ENCODE assay signal across 21 cellular contexts in the genomic region with DNA sequence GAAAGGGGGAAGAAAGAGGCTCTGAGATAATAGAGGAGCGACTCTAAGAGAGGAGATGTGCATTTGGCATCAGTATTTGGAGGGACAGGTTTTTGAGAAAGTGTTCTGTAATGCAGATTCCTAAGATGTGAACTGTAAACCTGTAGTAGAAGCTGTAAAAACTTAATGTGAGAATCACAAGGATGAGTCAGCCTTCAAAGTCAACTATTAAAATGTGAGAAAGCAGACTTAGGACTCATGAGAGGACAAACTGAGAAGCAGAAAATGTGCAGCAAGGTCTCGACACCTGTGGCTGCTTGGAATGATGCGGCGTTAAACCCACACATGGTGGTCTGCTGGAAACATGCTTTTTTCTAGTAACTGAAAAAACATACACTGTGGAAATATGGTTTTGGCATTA. TPM values are rescaled to one million over a fixed set of nuclear protein-coding genes. Genes with fewer than 3 reads are reported as not detected.
DNase-seq lines count a peak whose midpoint lies in the region; ATAC-seq and TF ChIP-seq lines count a peak whose summit lies in the region.
"Had no signal": no experiment of that assay in that cellular context is flagged by ENCODE, and none has a peak within 500 bp of the region (broad histone marks: within the 10 kb centered on the region; RNA-seq: fewer than 3 reads in every experiment).

No MANE protein-coding gene starts in this region.

- peaks cover 9% of the 10 kb centered on the region for H3K79me2 ChIP-seq in PC-3 (ENCODE audit: low read length)

- H3K9me3 ChIP-seq in PC-3 (ENCODE audit: low read length): no peaks in the 10 kb centered on the region
- no peaks in the 10 kb centered on the region for H3K9me3 ChIP-seq in endodermal cell (ENCODE audit: control insufficient read depth, low read length)
- H3K9me3 ChIP-seq in BE2C: no peaks in the 10 kb centered on the region; the same call in 1 of the 2 replicates
- H3K9me3 ChIP-seq: thoracic aorta had no signal

- 91 to 96% methylated on average over 4 of the region's 4 CpGs for WGBS in endodermal cell (ENCODE audit: insufficient coverage in 1 of 2, insufficient read length in 1 of 2), 2 experiments

- intact Hi-C loops in PC-3 (cut with micrococcal nuclease): loop anchor here (2.0 kb wide), 1 partner anchor 36 kb away; the partner anchor contains the start of gene USP13
- intact Hi-C loops in Calu3 (cut with micrococcal nuclease; ENCODE audit: unreplicated experiment): no loop called here

- H3K36me3 Mint-ChIP-seq in activated T-cell treated with anti-CD3 and anti-CD28 coated beads, Interleukin-2, amount 50 U/mL, for 72 hours (ENCODE audit: insufficient read depth in 2 of 2): peaks cover 2% of the 10 kb centered on the region in 2 donors
- H3K36me3 Mint-ChIP-seq in endodermal cell (ENCODE audit: low read depth): peaks cover 44% of the 10 kb centered on the region
- peaks cover 8% of the 10 kb centered on the region for H3K36me3 Mint-ChIP-seq in stimulated activated effector memory CD8-positive, alpha-beta T cell treated with anti-CD3 and anti-CD28 coated beads, Interleukin-12 subunit alpha, Interleukin-12 subunit beta, amount 100 ng/mL, for 72 hours
- H3K36me3 Mint-ChIP-seq in Calu3 (ENCODE audit: insufficient read depth, unreplicated experiment): no peaks in the 10 kb centered on the region

- peak overlapping the region; percentile 14; the same call in 1 of the 2 replicates for H3K4me2 ChIP-seq in PC-3 (ENCODE audit: low read length)

- no peak overlapping the region for H3K4me3 Mint-ChIP-seq in activated T-cell treated with anti-CD3 and anti-CD28 coated beads, Interleukin-2, amount 50 U/mL, for 72 hours
- H3K4me3 Mint-ChIP-seq in endodermal cell: no peak overlapping the region
- no peak overlapping the region for H3K4me3 Mint-ChIP-seq in stimulated activated effector memory CD8-positive, alpha-beta T cell treated with anti-CD3 and anti-CD28 coated beads, Interleukin-12 subunit alpha, Interleukin-12 subunit beta, amount 100 ng/mL, for 72 hours
- no peak overlapping the region for H3K4me3 Mint-ChIP-seq in Calu3 (ENCODE audit: low read depth, unreplicated experiment)
- H3K4me3 Mint-ChIP-seq: H9 had no signal

- no peak overlapping the region for H3K27ac Mint-ChIP-seq in activated T-cell treated with anti-CD3 and anti-CD28 coated beads, Interleukin-2, amount 50 U/mL, for 72 hours
- H3K27ac Mint-ChIP-seq in endodermal cell (no peak overlapping the region), Calu3 (ENCODE audit: unreplicated experiment) (no peak overlapping the region)
- no peak overlapping the region for H3K27ac Mint-ChIP-seq in stimulated activated effector memory CD8-positive, alpha-beta T cell treated with anti-CD3 and anti-CD28 coated beads, Interleukin-12 subunit alpha, Interleukin-12 subunit beta, amount 100 ng/mL, for 72 hours
- H3K27ac Mint-ChIP-seq: H9 had no signal

- H2AFZ ChIP-seq in PC-3 (ENCODE audit: low read length): no peak overlapping the region

- no peak for TF ChIP-seq CTCF in PC-3 (conservative IDR thresholded peaks at IDR 0.05; ENCODE audit: low read depth, low read length)
- TF ChIP-seq CTCF in endodermal cell (conservative IDR thresholded peaks at IDR 0.05): no peak
- no peak for TF ChIP-seq CTCF in Calu3 (IDR thresholded peaks at IDR 0.05; ENCODE audit: unreplicated experiment)
- TF ChIP-seq CTCF in BE2C (IDR thresholded peaks at IDR 0.05; ENCODE audit: low read depth, low read length): no peak

- H3K27ac ChIP-seq in PC-3 (ENCODE audit: low read length) (no peak overlapping the region), endodermal cell (ENCODE audit: low read depth, low read length) (no peak overlapping the region)
- H3K27ac ChIP-seq: foreskin keratinocyte, SK-N-MC, thoracic aorta had no signal

- H3K9me2 ChIP-seq in PC-3 (replicated peaks; ENCODE audit: low read length): no peaks in the 10 kb centered on the region

- H3K9ac ChIP-seq in PC-3 (ENCODE audit: low read length) (no peak overlapping the region), endodermal cell (ENCODE audit: extremely low read depth, low read length, poor library complexity, severe bottlenecking) (no peak overlapping the region)

- no peaks in the 10 kb centered on the region for H3F3A ChIP-seq in PC-3 (ENCODE audit: low read length, unreplicated experiment)

- no peaks in the 10 kb centered on the region for H3K27me3 Mint-ChIP-seq in activated T-cell treated with anti-CD3 and anti-CD28 coated beads, Interleukin-2, amount 50 U/mL, for 72 hours (ENCODE audit: low read depth)
- H3K27me3 Mint-ChIP-seq in endodermal cell (ENCODE audit: insufficient read depth): no peaks in the 10 kb centered on the region
- H3K27me3 Mint-ChIP-seq in Calu3 (ENCODE audit: unreplicated experiment): no peaks in the 10 kb centered on the region

- CTCF ChIA-PET in PC-3 (lab: Charles Lee): interaction anchor here (0.5 kb wide), 1 partner anchor 39 kb away, joined by 6 read pairs; no protein-coding TSS in a partner anchor
- CTCF ChIA-PET in Calu3 (lab: Charles Lee): no interaction called here

- H3K36me3 ChIP-seq in PC-3 (ENCODE audit: low read depth, low read length): no peaks in the 10 kb centered on the region
- H3K36me3 ChIP-seq in endodermal cell (ENCODE audit: control insufficient read depth, insufficient read depth, low read length): peaks cover 11% of the 10 kb centered on the region
- H3K36me3 ChIP-seq in BE2C: peaks cover 20% of the 10 kb centered on the region

- H3K4me3 ChIP-seq in PC-3 (ENCODE audit: low read length) (no peak overlapping the region), endodermal cell (ENCODE audit: low read length) (no peak overlapping the region), BE2C (ENCODE audit: low read depth, low read length) (no peak overlapping the region)
- H3K4me3 ChIP-seq: SK-N-MC, thoracic aorta had no signal

- ATAC-seq in activated T-cell treated with anti-CD3 and anti-CD28 coated beads, Interleukin-2, amount 50 U/mL, for 72 hours (replicated peaks in 1 of 2): peak; percentile 36 to 56
- ATAC-seq in PC-3 (peak; percentile 95), HG03442 (IDR thresholded peaks at IDR 0.05; ENCODE audit: unreplicated experiment) (no peak)
- ATAC-seq in stimulated activated effector memory CD8-positive, alpha-beta T cell treated with anti-CD3 and anti-CD28 coated beads, Interleukin-12 subunit alpha, Interleukin-12 subunit beta, amount 100 ng/mL, for 72 hours: peak; percentile 67
- ATAC-seq: foreskin keratinocyte had no signal

- H3K4me1 Mint-ChIP-seq in activated T-cell treated with anti-CD3 and anti-CD28 coated beads, Interleukin-2, amount 50 U/mL, for 72 hours (ENCODE audit: low read depth): no peaks in the 10 kb centered on the region
- H3K4me1 Mint-ChIP-seq in endodermal cell: no peaks in the 10 kb centered on the region
- no peaks in the 10 kb centered on the region for H3K4me1 Mint-ChIP-seq in stimulated activated effector memory CD8-positive, alpha-beta T cell treated with anti-CD3 and anti-CD28 coated beads, Interleukin-12 subunit alpha, Interleukin-12 subunit beta, amount 100 ng/mL, for 72 hours
- no peaks in the 10 kb centered on the region for H3K4me1 Mint-ChIP-seq in Calu3 (ENCODE audit: low read depth, unreplicated experiment)

- H3K27me3 ChIP-seq in PC-3 (ENCODE audit: low read length): no peaks in the 10 kb centered on the region
- H3K27me3 ChIP-seq in endodermal cell (ENCODE audit: control insufficient read depth, insufficient read depth, low read length, poor library complexity, severe bottlenecking): no peaks in the 10 kb centered on the region
- H3K27me3 ChIP-seq in BE2C: no peaks in the 10 kb centered on the region
- H3K27me3 ChIP-seq: foreskin keratinocyte had no signal

- POLR2A ChIA-PET in PC-3 (lab: Charles Lee; ENCODE audit: unreplicated experiment): no interaction called here

- DNase-seq in activated T-cell treated with anti-CD3 and anti-CD28 coated beads, Interleukin-2, amount 50 U/mL, for 72 hours: no peak
- no peak for DNase-seq in activated T-cell treated with anti-CD3 and anti-CD28 coated beads, Interleukin-2, amount 50 U/mL, for 1 hour
- DNase-seq in PC-3 (peak; percentile 80), endodermal cell (peak; percentile 3), Calu3 (no peak), BE2C (no peak)
- no peak for DNase-seq in stimulated activated effector memory CD8-positive, alpha-beta T cell treated with anti-CD3 and anti-CD28 coated beads, Interleukin-12 subunit alpha, Interleukin-12 subunit beta, amount 100 ng/mL, for 72 hours (ENCODE audit: low spot score in 2 of 2)
- DNase-seq: activated CD4-positive, alpha-beta T cell treated with anti-CD3 and anti-CD28 coated beads for 4 hours; activated naive CD4-positive, alpha-beta T cell treated with Interleukin-2 at 50 U/mL for 16 hours; aorta; H9; Karpas-422; NCI-H1417; NCI-H2171; NCI-H774; stimulated activated CD4-positive, alpha-beta T cell treated with anti-CD3 and anti-CD28 coated beads, Interleukin-12 subunit alpha, Interleukin-12 subunit beta, amount 100 ng/mL, for 4 hours; T-helper 9 cell had no signal

- H4K20me1 ChIP-seq in PC-3 (ENCODE audit: low read length): peaks cover 6% of the 10 kb centered on the region; the same call in 1 of the 2 replicates

- BruUV-seq in PC-3 (replicated peaks; lab: Mats Ljungman, UMichigan) (no TSS peak), Calu3 (replicated peaks; lab: Mats Ljungman, UMichigan) (no TSS peak)

- no peaks in the 10 kb centered on the region for H3K9me3 Mint-ChIP-seq in activated T-cell treated with anti-CD3 and anti-CD28 coated beads, Interleukin-2, amount 50 U/mL, for 72 hours
- H3K9me3 Mint-ChIP-seq in endodermal cell: no peaks in the 10 kb centered on the region
- H3K9me3 Mint-ChIP-seq in stimulated activated effector memory CD8-positive, alpha-beta T cell treated with anti-CD3 and anti-CD28 coated beads, Interleukin-12 subunit alpha, Interleukin-12 subunit beta, amount 100 ng/mL, for 72 hours: no peaks in the 10 kb centered on the region
- no peaks in the 10 kb centered on the region for H3K9me3 Mint-ChIP-seq in Calu3 (ENCODE audit: low read depth, unreplicated experiment)
- H3K9me3 Mint-ChIP-seq: H9 had no signal

- peaks cover 13% of the 10 kb centered on the region for H3K4me1 ChIP-seq in PC-3 (ENCODE audit: insufficient read depth, low read length)
- no peaks in the 10 kb centered on the region for H3K4me1 ChIP-seq in endodermal cell (ENCODE audit: control insufficient read depth, insufficient read depth, low read length)
- H3K4me1 ChIP-seq in BE2C: no peaks in the 10 kb centered on the region
- H3K4me1 ChIP-seq: foreskin keratinocyte had no signal

RNA-seq across cellular contexts. Expression of gene USP13, which starts 36.0 kb away (rescaled TPM):
- 10 to 100 TPM in 1 of 2 donors, 1 to 10 TPM in 1; 8.1 to 12.4 TPM for total RNA-seq in activated T-cell treated with anti-CD3 and anti-CD28 coated beads, Interleukin-2, amount 50 U/mL, for 72 hours
- total RNA-seq in PC-3 (2014; rRNA removed): 14.8 and 18.0 TPM in 2 replicates
- total RNA-seq in endodermal cell: 10 to 100 TPM; 24.7 to 25.5 TPM
- 22.2 TPM for polyA plus RNA-seq in endodermal cell (2013, experiment 1 of 2)
- polyA plus RNA-seq in endodermal cell (2013, experiment 2 of 2): 19.5 TPM
- total RNA-seq in Calu3 (2022): 25.5 and 29.8 TPM in 2 replicates
- polyA plus RNA-seq in BE2C (2012; ENCODE audit: insufficient read depth, insufficient read length, low read depth): 7.5 TPM

Comparison
In these comparisons a context has a peak if more than half of its experiments do, and no peak if none do; other contexts are left out.
1. DNase-seq: peak in PC-3 (single experiment) and endodermal cell (single experiment); none in activated T-cell treated with anti-CD3 and anti-CD28 coated beads, Interleukin-2, amount 50 U/mL, for 72 hours (0 of 2), activated T-cell treated with anti-CD3 and anti-CD28 coated beads, Interleukin-2, amount 50 U/mL, for 1 hour (single experiment), stimulated activated effector memory CD8-positive, alpha-beta T cell treated with anti-CD3 and anti-CD28 coated beads, Interleukin-12 subunit alpha, Interleukin-12 subunit beta, amount 100 ng/mL, for 72 hours (0 of 2), Calu3 (single experiment) and BE2C (single experiment).